ENCODE assay signal across 9 cellular contexts in genomic region chr9:74498616-74499095, GRCh38. TPM values are rescaled to one million over a fixed set of nuclear protein-coding genes. Genes with fewer than 3 reads are reported as not detected.
DNase-seq lines count a peak whose midpoint lies in the region; ATAC-seq and TF ChIP-seq lines count a peak whose summit lies in the region.
"Had no signal": no experiment of that assay in that cellular context is flagged by ENCODE, and none has a peak within 500 bp of the region (broad histone marks: within the 10 kb centered on the region; RNA-seq: fewer than 3 reads in every experiment).

No MANE protein-coding gene starts in this region.

- peak overlapping the region; percentile 99 for H3K4me3 Mint-ChIP-seq in GM23338

- peak; percentile 39 for DNase-seq in GM23338 (ENCODE audit: low spot score)
- DNase-seq in activated CD8-positive, alpha-beta memory T cell treated with anti-CD3 and anti-CD28 coated beads, Interleukin-2, amount 50 U/mL, for 48 hours: peak; percentile 53
- DNase-seq in hepatocyte (ENCODE audit: low spot score): peak; percentile 8
- DNase-seq in skeletal muscle cell (ENCODE audit: low read depth): no peak
- no peak for DNase-seq in NCI-H526 treated with DMSO at 0.1 percent for 48 hours (lab: John Stamatoyannopoulos, UW)
- no peak for DNase-seq in activated gamma-delta T cell (lab: John Stamatoyannopoulos, UW)
- DNase-seq in midbrain (lab: John Stamatoyannopoulos, UW): no peak

- peaks cover 33% of the 10 kb centered on the region for H3K4me1 Mint-ChIP-seq in GM23338

- H3K4me3 ChIP-seq in GM23338 (peak overlapping the region; percentile 79), hepatocyte (peak overlapping the region; percentile 85), skeletal muscle cell (ENCODE audit: low read depth, low read length) (peak overlapping the region; percentile 58)

- H3K4me1 ChIP-seq in GM23338 (ENCODE audit: insufficient read depth): peaks cover 49% of the 10 kb centered on the region
- H3K4me1 ChIP-seq in hepatocyte (ENCODE audit: insufficient read depth): no peaks in the 10 kb centered on the region

- under 1% methylated on average over 22 of the region's 34 CpGs for WGBS in hepatocyte (ENCODE audit: low lambda C conversion rate, missing lambda C conversion rate)

- H3K27me3 Mint-ChIP-seq in GM23338 (ENCODE audit: insufficient read depth, low read depth, poor library complexity): peaks cover 45% of the 10 kb centered on the region

- no peaks in the 10 kb centered on the region for H3K9me3 Mint-ChIP-seq in GM23338

- peaks cover 57% of the 10 kb centered on the region for H3K27me3 ChIP-seq in GM23338 (ENCODE audit: insufficient read depth)
- H3K27me3 ChIP-seq in hepatocyte: peaks cover 87% of the 10 kb centered on the region

- H3K9me3 ChIP-seq in hepatocyte (ENCODE audit: low read depth): no peaks in the 10 kb centered on the region

- ATAC-seq in GM23338: peak; percentile 5
- ATAC-seq in HG03342 (IDR thresholded peaks at IDR 0.05; ENCODE audit: unreplicated experiment): no peak
- ATAC-seq: HCT116 had no signal

- no peak overlapping the region for H3K27ac Mint-ChIP-seq in GM23338

- H3K27ac ChIP-seq in GM23338 (ENCODE audit: low read depth): no peak overlapping the region
- no peak overlapping the region for H3K27ac ChIP-seq in hepatocyte

- H3K79me2 ChIP-seq in GM23338 (replicated peaks; ENCODE audit: insufficient read depth) (0 out of 2 replicates have a peak, but pooled peaks cover 6% of the 10 kb centered on the region), hepatocyte (no peaks in the 10 kb centered on the region)

- H3K9me2 ChIP-seq in GM23338 (ENCODE audit: insufficient read depth) (no peaks in the 10 kb centered on the region), hepatocyte (replicated peaks; ENCODE audit: insufficient read depth) (no peaks in the 10 kb centered on the region)

- no peaks in the 10 kb centered on the region for H3K36me3 ChIP-seq in GM23338 (ENCODE audit: insufficient read depth)
- H3K36me3 ChIP-seq in hepatocyte (replicated peaks; ENCODE audit: insufficient read depth, low read depth): no peaks in the 10 kb centered on the region

- H4K20me1 ChIP-seq in GM23338 (replicated peaks; ENCODE audit: insufficient read depth) (no peaks in the 10 kb centered on the region), hepatocyte (ENCODE audit: insufficient read depth, poor library complexity, severe bottlenecking) (no peaks in the 10 kb centered on the region)

- no peaks in the 10 kb centered on the region; the same call in 2 of the 3 replicates for H3K36me3 Mint-ChIP-seq in GM23338 (ENCODE audit: low read depth)

- H3F3A ChIP-seq in GM23338 (replicated peaks; ENCODE audit: low read depth): no peaks in the 10 kb centered on the region; the same call in 1 of the 2 replicates

- H2AFZ ChIP-seq in GM23338 (peak overlapping the region; percentile 92), hepatocyte (peak overlapping the region; percentile 93)

- TF ChIP-seq CTCF in GM23338 (conservative IDR thresholded peaks at IDR 0.05; ENCODE audit: low read depth in 2 of 2) (no peak), hepatocyte (IDR thresholded peaks at IDR 0.05; ENCODE audit: poor library complexity) (no peak)

- H3K4me2 ChIP-seq in GM23338: peak overlapping the region; percentile 90
- peak overlapping the region; percentile 94 for H3K4me2 ChIP-seq in hepatocyte

TF ChIP-seq in GM23338, 12 proteins besides CTCF, POLR2A, EP300 and RAD21:
- TF ChIP-seq EZH2 (IDR thresholded peaks at IDR 0.05; ENCODE audit: low read depth, unreplicated experiment) (peak; percentile 48), POLR2AphosphoS5 (IDR thresholded peaks at IDR 0.05; ENCODE audit: low read depth) (no peak)

RNA-seq across cellular contexts. Expression of gene RORB, which starts 1.5 kb away (rescaled TPM):
- 2.0 and 4.5 TPM in 2 replicates for total RNA-seq in GM23338 (2014; rRNA removed; shearing (Covaris generic))
- 0.92 and 1.2 TPM in 2 replicates for polyA plus RNA-seq in GM23338 (2016; fragmentation: Nextera tagmentation; extraction: Ambion mirVana)
- 1.4 and 1.8 TPM in 2 replicates for total RNA-seq in hepatocyte
- 0.09 TPM in 1 of 2 replicates, not detected in the other for polyA plus RNA-seq in hepatocyte

Comparison
In these comparisons a context has a peak if more than half of its experiments do, and no peak if none do; other contexts are left out.
1. DNase-seq: peak in GM23338 (single experiment), activated CD8-positive, alpha-beta memory T cell treated with anti-CD3 and anti-CD28 coated beads, Interleukin-2, amount 50 U/mL, for 48 hours (single experiment) and hepatocyte (single experiment); none in skeletal muscle cell (single experiment), NCI-H526 treated with DMSO at 0.1 percent for 48 hours (single experiment), activated gamma-delta T cell (single experiment) and midbrain (single experiment).
2. Peak in every context shown above with its lines, with median percentiles within 50 percentile points of each other: H3K4me3 ChIP-seq.